Comparison of ENCODE assay signal across 9 cellular contexts in the genomic region with DNA sequence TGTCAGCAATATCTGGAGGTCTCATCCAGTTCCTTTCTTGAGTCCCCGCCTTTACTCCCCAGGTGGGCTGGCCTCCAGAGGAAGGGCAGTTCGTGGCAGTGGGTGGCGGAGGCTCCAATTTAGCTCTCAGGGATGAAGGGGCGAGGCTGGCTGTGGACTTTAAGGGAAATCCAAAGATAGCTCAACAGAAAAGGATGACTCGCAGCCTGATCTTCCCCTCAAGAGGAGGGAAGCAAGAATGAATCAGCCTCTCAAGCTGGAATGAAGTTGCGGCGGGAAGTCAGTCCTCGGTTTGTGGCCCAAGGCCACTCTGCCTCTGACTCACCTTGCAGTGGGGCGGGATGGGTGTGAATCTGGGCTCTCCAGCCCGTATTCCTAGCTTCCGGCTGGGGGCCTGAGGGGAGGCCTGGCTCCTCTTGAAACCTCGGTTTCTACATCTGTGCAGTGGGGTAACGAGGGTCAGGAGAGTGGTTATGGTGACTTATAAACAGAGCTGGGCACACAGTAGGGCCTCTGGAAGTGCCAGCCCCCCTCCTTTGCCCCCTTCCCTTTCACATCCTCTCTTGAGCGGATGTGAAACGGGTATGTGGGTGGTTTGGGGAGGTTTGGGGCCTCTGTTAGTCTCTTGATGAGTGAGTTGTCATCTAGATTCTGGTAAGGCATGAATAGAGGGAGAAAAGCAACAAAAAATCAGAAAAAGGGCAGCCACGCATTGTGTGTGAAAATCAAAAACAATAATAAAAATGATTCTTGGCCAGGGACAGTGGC. TPM values are rescaled to one million over a fixed set of nuclear protein-coding genes. Genes with fewer than 3 reads are reported as not detected.
A peak's percentile ranks its signal among the peaks of the same experiment; 100 is the strongest.
DNase-seq lines count a peak whose midpoint lies in the region; ATAC-seq and TF ChIP-seq lines count a peak whose summit lies in the region.
"Had no signal": no experiment of that assay in that cellular context is flagged by ENCODE, and none has a peak within 500 bp of the region (broad histone marks: within the 10 kb centered on the region; RNA-seq: fewer than 3 reads in every experiment).

No MANE protein-coding gene starts in this region.

- H3K4me3 ChIP-seq in GM23248 (no peak overlapping the region), esophagus (ENCODE audit: low read depth in 1 of 2, low read length in 2 of 2) (no peak overlapping the region)

- H3K27me3 ChIP-seq in GM23248 (replicated peaks; ENCODE audit: insufficient read depth) = no peaks in the 10 kb centered on the region
- H3K27me3 ChIP-seq in esophagus (ENCODE audit: control insufficient read depth in 1 of 2, insufficient read depth in 2 of 2, low read length in 2 of 2) = no peaks in the 10 kb centered on the region

- no peaks in the 10 kb centered on the region for H3K9me2 ChIP-seq in GM23248 (ENCODE audit: insufficient read depth)

- peak overlapping the region; percentile 67 for H3K4me2 ChIP-seq in GM23248 (ENCODE audit: unreplicated experiment)

- H3K9ac ChIP-seq in GM23248 = peak overlapping the region; percentile 57

- CTCF ChIA-PET in activated CD8-positive, alpha-beta T cell treated with anti-CD3 and anti-CD28 coated beads, Interleukin-2, amount 10 ng/mL, durations not matched to agents 7 days and 5 days (lab: Charles Lee) = interaction anchor here (0.6 to 6.9 kb wide), 16 partner anchors 10 to 326 kb away, joined by 3 to 139 read pairs (median 4); a partner anchor contains a TSS

- peak; percentile 83 for ATAC-seq in activated CD8-positive, alpha-beta T cell treated with anti-CD3 and anti-CD28 coated beads, Interleukin-2, amount 10 ng/mL, durations not matched to agents 7 days and 5 days

- H3K27ac Mint-ChIP-seq in activated CD8-positive, alpha-beta T cell treated with anti-CD3 and anti-CD28 coated beads, Interleukin-2, amount 10 ng/mL, durations not matched to agents 7 days and 5 days = peak overlapping the region; percentile 93
- no peak overlapping the region for H3K27ac Mint-ChIP-seq in progenitor cell of endocrine pancreas

- H3K9me3 Mint-ChIP-seq in activated CD8-positive, alpha-beta T cell treated with anti-CD3 and anti-CD28 coated beads, Interleukin-2, amount 10 ng/mL, durations not matched to agents 7 days and 5 days (ENCODE audit: insufficient read depth) = no peaks in the 10 kb centered on the region
- H3K9me3 Mint-ChIP-seq in progenitor cell of endocrine pancreas (ENCODE audit: low read depth) = no peaks in the 10 kb centered on the region

- POLR2A ChIA-PET in activated CD8-positive, alpha-beta T cell treated with anti-CD3 and anti-CD28 coated beads, Interleukin-2, amount 10 ng/mL, durations not matched to agents 7 days and 5 days (lab: Charles Lee) = interaction anchor here (0.9 to 6.0 kb wide), 4 partner anchors 11 to 15 kb away, joined by 6 to 103 read pairs (median 15); a partner anchor contains a TSS

- peak overlapping the region; percentile 53 for H2AFZ ChIP-seq in GM23248

- H3K27ac ChIP-seq in GM23248 (peak overlapping the region; percentile 77), esophagus (ENCODE audit: low read depth in 2 of 2, low read length in 1 of 2) (peak overlapping the region; percentile 69 to 77)

- peaks cover 49% of the 10 kb centered on the region for H3K4me1 ChIP-seq in GM23248 (ENCODE audit: insufficient read depth)
- peaks cover 0 to 9% of the 10 kb centered on the region in 2 donors for H3K4me1 ChIP-seq in esophagus (ENCODE audit: control insufficient read depth in 2 of 2, insufficient read depth in 2 of 2, low read length in 1 of 2)

- DNase-seq in ELR (ENCODE audit: low read depth) (peak; percentile 99), GM23248 (peak; percentile 99), M059J (ENCODE audit: low read depth) (peak; percentile 99), renal cortical epithelial cell (ENCODE audit: low read depth) (peak; percentile 91), progenitor cell of endocrine pancreas (ENCODE audit: low spot score, unreplicated experiment) (no peak), NCI-H526 (lab: John Stamatoyannopoulos, UW) (no peak)
- DNase-seq in activated CD8-positive, alpha-beta T cell treated with anti-CD3 and anti-CD28 coated beads, Interleukin-2, amount 10 ng/mL, durations not matched to agents 7 days and 5 days = peak; percentile 86

- peaks cover 56% of the 10 kb centered on the region for H3K4me1 Mint-ChIP-seq in activated CD8-positive, alpha-beta T cell treated with anti-CD3 and anti-CD28 coated beads, Interleukin-2, amount 10 ng/mL, durations not matched to agents 7 days and 5 days (ENCODE audit: low read depth)
- peaks cover 3% of the 10 kb centered on the region for H3K4me1 Mint-ChIP-seq in progenitor cell of endocrine pancreas (ENCODE audit: low read depth)

- H3K4me3 Mint-ChIP-seq in activated CD8-positive, alpha-beta T cell treated with anti-CD3 and anti-CD28 coated beads, Interleukin-2, amount 10 ng/mL, durations not matched to agents 7 days and 5 days = peak overlapping the region; percentile 49
- H3K4me3 Mint-ChIP-seq in progenitor cell of endocrine pancreas (ENCODE audit: low read depth) = no peak overlapping the region

- H3K79me2 ChIP-seq in GM23248 (ENCODE audit: insufficient read depth) = no peaks in the 10 kb centered on the region

- WGBS in GM23248 (ENCODE audit: low coverage in 1 of 2, low lambda C conversion rate in 2 of 2, missing lambda C conversion rate in 2 of 2), 2 experiments = 10 to 11% methylated on average over 16 of the region's 16 CpGs
- WGBS in esophagus, 2 donors = 20 to 32% methylated on average over 16 of the region's 16 CpGs

- TF ChIP-seq CTCF in progenitor cell of endocrine pancreas (IDR thresholded peaks at IDR 0.05; ENCODE audit: unreplicated experiment) = no peak

- no peaks in the 10 kb centered on the region for H3K27me3 Mint-ChIP-seq in activated CD8-positive, alpha-beta T cell treated with anti-CD3 and anti-CD28 coated beads, Interleukin-2, amount 10 ng/mL, durations not matched to agents 7 days and 5 days (ENCODE audit: low read depth)
- peaks cover 40% of the 10 kb centered on the region for H3K27me3 Mint-ChIP-seq in progenitor cell of endocrine pancreas

- no peaks in the 10 kb centered on the region for H4K20me1 ChIP-seq in GM23248 (ENCODE audit: insufficient read depth)

- H3K36me3 ChIP-seq in GM23248 (ENCODE audit: low read depth) (no peaks in the 10 kb centered on the region), esophagus (ENCODE audit: control insufficient read depth in 2 of 2, insufficient read depth in 2 of 2, low read length in 1 of 2) (peaks cover 0 to 3% of the 10 kb centered on the region in 2 donors)

- H3K36me3 Mint-ChIP-seq in activated CD8-positive, alpha-beta T cell treated with anti-CD3 and anti-CD28 coated beads, Interleukin-2, amount 10 ng/mL, durations not matched to agents 7 days and 5 days (ENCODE audit: low read depth) = peaks cover 54% of the 10 kb centered on the region
- H3K36me3 Mint-ChIP-seq in progenitor cell of endocrine pancreas (ENCODE audit: insufficient read depth) = no peaks in the 10 kb centered on the region

- peaks cover 44% of the 10 kb centered on the region for H3F3A ChIP-seq in GM23248 (ENCODE audit: insufficient read depth)

- in situ Hi-C loops in GM23248 (cut with MboI) = no loop called here

- H3K9me3 ChIP-seq in GM23248 (ENCODE audit: low read depth) (no peaks in the 10 kb centered on the region), esophagus (ENCODE audit: control insufficient read depth in 2 of 2, insufficient read depth in 1 of 2, low read depth in 1 of 2, low read length in 1 of 2) (no peaks in the 10 kb centered on the region)

RNA-seq across cellular contexts. Expression of a gene that starts 10.5 kb away (rescaled TPM):
- total RNA-seq in GM23248 (2014; rRNA removed; shearing (Covaris generic)) = 11.5 and 13.0 TPM in 2 replicates
- 23.2 and 25.7 TPM in 2 replicates for polyA plus RNA-seq in GM23248 (2016; fragmentation: Nextera tagmentation; extraction: Ambion mirVana)
- 16.0 and 24.0 TPM in 2 replicates for total RNA-seq in M059J (2014; rRNA removed; shearing (Covaris generic))
- total RNA-seq in activated CD8-positive, alpha-beta T cell treated with anti-CD3 and anti-CD28 coated beads, Interleukin-2, amount 10 ng/mL, durations not matched to agents 7 days and 5 days = 10 to 100 TPM; 60.0 to 65.1 TPM
- 10 to 100 TPM; 15.8 to 23.2 TPM for polyA plus RNA-seq in esophagus
- total RNA-seq in renal cortical epithelial cell = 3.8 and 9.9 TPM in 2 replicates
- 74.9 and 78.9 TPM in 2 replicates for total RNA-seq in progenitor cell of endocrine pancreas

RNA-seq across cellular contexts. Expression of a gene that starts 15.5 kb away (rescaled TPM):
- total RNA-seq in GM23248 (2014; rRNA removed; shearing (Covaris generic)) = 8.7 and 13.7 TPM in 2 replicates
- polyA plus RNA-seq in GM23248 (2016; fragmentation: Nextera tagmentation; extraction: Ambion mirVana) (9.4 and 11.9 TPM in 2 replicates), esophagus (1 to 10 TPM; 3.9 to 4.6 TPM)
- 20.6 and 30.3 TPM in 2 replicates for total RNA-seq in M059J (2014; rRNA removed; shearing (Covaris generic))
- 10 to 100 TPM; 28.8 to 31.9 TPM for total RNA-seq in activated CD8-positive, alpha-beta T cell treated with anti-CD3 and anti-CD28 coated beads, Interleukin-2, amount 10 ng/mL, durations not matched to agents 7 days and 5 days
- total RNA-seq in renal cortical epithelial cell (0.85 and 8.5 TPM in 2 replicates), progenitor cell of endocrine pancreas (0.31 and 0.34 TPM in 2 replicates)

RNA-seq across cellular contexts. Expression of a gene that starts 37.0 kb away (rescaled TPM):
- total RNA-seq in GM23248 (2014; rRNA removed; shearing (Covaris generic)) = 0.32 and 0.76 TPM in 2 replicates
- polyA plus RNA-seq in GM23248 (2016; fragmentation: Nextera tagmentation; extraction: Ambion mirVana) (1.1 and 1.4 TPM in 2 replicates), esophagus (10 to 100 TPM in 1 of 2 donors, 1 to 10 TPM in 1; 3.8 to 12.3 TPM)
- total RNA-seq in M059J (2014; rRNA removed; shearing (Covaris generic)) = 2.1 and 5.5 TPM in 2 replicates
- total RNA-seq in activated CD8-positive, alpha-beta T cell treated with anti-CD3 and anti-CD28 coated beads, Interleukin-2, amount 10 ng/mL, durations not matched to agents 7 days and 5 days = 1 to 10 TPM in 1 of 2 experiments, under 1 TPM in 1; 0.70 to 1.1 TPM
- total RNA-seq in renal cortical epithelial cell (0.35 TPM in 2 replicates), progenitor cell of endocrine pancreas (not detected in 2 replicates)

RNA-seq across cellular contexts. Expression of a gene that starts 49.4 kb away (rescaled TPM):
- not detected in 2 replicates for total RNA-seq in GM23248 (2014; rRNA removed; shearing (Covaris generic))
- polyA plus RNA-seq in GM23248 (2016; fragmentation: Nextera tagmentation; extraction: Ambion mirVana) (not detected in 2 replicates), esophagus (not detected)
- not detected in 2 replicates for total RNA-seq in M059J (2014; rRNA removed; shearing (Covaris generic))
- not detected for total RNA-seq in activated CD8-positive, alpha-beta T cell treated with anti-CD3 and anti-CD28 coated beads, Interleukin-2, amount 10 ng/mL, durations not matched to agents 7 days and 5 days
- total RNA-seq in renal cortical epithelial cell (not detected in 2 replicates), progenitor cell of endocrine pancreas (not detected in 2 replicates)
- total RNA-seq: T-helper 2 cell treated with Interferon-gamma antibody and Interleukin-4, amounts not matched to agents 100 ng/mL and 5 ng/mL, for 36 hours had no signal

Comparison
In these comparisons a context has a peak if more than half of its experiments do, and no peak if none do; other contexts are left out.
1. DNase-seq: peak in ELR (single experiment), GM23248 (single experiment), M059J (single experiment), activated CD8-positive, alpha-beta T cell treated with anti-CD3 and anti-CD28 coated beads, Interleukin-2, amount 10 ng/mL, durations not matched to agents 7 days and 5 days (single experiment) and renal cortical epithelial cell (single experiment); none in progenitor cell of endocrine pancreas (single experiment) and NCI-H526 (0 of 2).